ENCODE assay signal across 6 cellular contexts in genomic region chr15:48619446-48619845, GRCh38. TPM values are rescaled to one million over a fixed set of nuclear protein-coding genes. Genes with fewer than 3 reads are reported as not detected.
"Had no signal": no experiment of that assay in that cellular context is flagged by ENCODE, and none has a peak within 500 bp of the region (broad histone marks: within the 10 kb centered on the region; RNA-seq: fewer than 3 reads in every experiment).

No MANE protein-coding gene starts in this region.

- H3K4me3 Mint-ChIP-seq: IgD-negative memory B cell had no signal

- H3K4me1 ChIP-seq: HAP-1 had no signal

- H3K27me3 Mint-ChIP-seq: IgD-negative memory B cell had no signal

- H3K27ac Mint-ChIP-seq: IgD-negative memory B cell had no signal

- H3K9me3 ChIP-seq: HAP-1 had no signal

- H3K27ac ChIP-seq: HL-60 had no signal

- H3K36me3 Mint-ChIP-seq: IgD-negative memory B cell had no signal

- H3K36me3 ChIP-seq: HAP-1 had no signal

- H3K4me1 Mint-ChIP-seq: IgD-negative memory B cell had no signal

- DNase-seq: GOT3, H7, KBM-7 had no signal

- H3K9me3 Mint-ChIP-seq: IgD-negative memory B cell had no signal

- H3K4me3 ChIP-seq: HAP-1 had no signal

RNA-seq across cellular contexts. Expression of gene FBN1, which starts 26.1 kb away (rescaled TPM):
- polyA plus RNA-seq: IgD-negative memory B cell had no signal
